In genomic region chr14:100081997-100082625, GRCh38 we compare ENCODE assay signal across 17 cellular contexts. TPM values are rescaled to one million over a fixed set of nuclear protein-coding genes. Genes with fewer than 3 reads are reported as not detected.
DNase-seq lines count a peak whose midpoint lies in the region; ATAC-seq and TF ChIP-seq lines count a peak whose summit lies in the region.
"Had no signal": no experiment of that assay in that cellular context is flagged by ENCODE, and none has a peak within 500 bp of the region (broad histone marks: within the 10 kb centered on the region; RNA-seq: fewer than 3 reads in every experiment).

No MANE protein-coding gene starts in this region.

- H3K4me1 ChIP-seq in esophagus muscularis mucosa: peaks cover 9 to 20% (median 17%) of the 10 kb centered on the region in 4 donors
- H3K4me1 ChIP-seq in gastrocnemius medialis: no peaks in the 10 kb centered on the region

- H3K4me3 ChIP-seq in esophagus muscularis mucosa: no peak overlapping the region
- no peak overlapping the region for H3K4me3 ChIP-seq in gastrocnemius medialis
- H3K4me3 ChIP-seq: dorsolateral prefrontal cortex, upper lobe of left lung had no signal

- H3K27ac ChIP-seq in esophagus muscularis mucosa (replicated peaks in 1 of 4) (no peak overlapping the region), gastrocnemius medialis (no peak overlapping the region)
- H3K27ac ChIP-seq: dorsolateral prefrontal cortex, upper lobe of left lung had no signal

- intact Hi-C loops in dendritic cell treated with granulocyte-macrophage colony-stimulating factor and Interleukin-4, amounts not matched to agents 40 ng/mL and 50 ng/mL, for 4 days (cut with micrococcal nuclease): no loop called here
- intact Hi-C loops in MCF 10A (cut with micrococcal nuclease): no loop called here
- intact Hi-C loops in esophagus muscularis mucosa (cut with DNase I): no loop called here
- intact Hi-C loops in gastrocnemius medialis (cut with DNase I; ENCODE audit: low total_unique reads): no loop called here

- peaks cover 63% of the 10 kb centered on the region for H3K4me1 Mint-ChIP-seq in dendritic cell treated with granulocyte-macrophage colony-stimulating factor and Interleukin-4, amounts not matched to agents 40 ng/mL and 50 ng/mL, for 4 days (ENCODE audit: low read depth)
- H3K4me1 Mint-ChIP-seq in stimulated activated naive CD8-positive, alpha-beta T cell treated with anti-CD3 and anti-CD28 coated beads, Interleukin-15, Interleukin-2, amounts not matched to agents 100 ng/mL and 50 ng/mL, for 24 hours (ENCODE audit: low read depth): peaks cover 99% of the 10 kb centered on the region
- H3K4me1 Mint-ChIP-seq in MCF 10A (ENCODE audit: insufficient read depth, unreplicated experiment): peaks cover 14% of the 10 kb centered on the region

- POLR2A ChIA-PET in MCF 10A (lab: Yijun Ruan, JAX): interaction anchor here (0.9 to 1.3 kb wide), 6 partner anchors 10 to 52 kb away, joined by 3 to 5 read pairs (median 4); no protein-coding TSS in a partner anchor

- 93% methylated on average over 12 of the region's 12 CpGs for WGBS in esophagus muscularis mucosa

- peak overlapping the region; percentile 67 for H3K27ac Mint-ChIP-seq in dendritic cell treated with granulocyte-macrophage colony-stimulating factor and Interleukin-4, amounts not matched to agents 40 ng/mL and 50 ng/mL, for 4 days
- peak overlapping the region; percentile 96 for H3K27ac Mint-ChIP-seq in stimulated activated naive CD8-positive, alpha-beta T cell treated with anti-CD3 and anti-CD28 coated beads, Interleukin-15, Interleukin-2, amounts not matched to agents 100 ng/mL and 50 ng/mL, for 24 hours
- no peak overlapping the region for H3K27ac Mint-ChIP-seq in MCF 10A (ENCODE audit: low read depth, unreplicated experiment)

- peaks cover 0 to 11% (median 3%) of the 10 kb centered on the region in 4 donors for H3K36me3 ChIP-seq in esophagus muscularis mucosa
- no peaks in the 10 kb centered on the region for H3K36me3 ChIP-seq in gastrocnemius medialis

- no peak for TF ChIP-seq CTCF in MCF 10A (IDR thresholded peaks at IDR 0.05; ENCODE audit: unreplicated experiment)
- no peak for TF ChIP-seq CTCF in esophagus muscularis mucosa (IDR thresholded peaks at IDR 0.05)
- TF ChIP-seq CTCF in gastrocnemius medialis (IDR thresholded peaks at IDR 0.05 in 4 of 5, conservative IDR thresholded peaks at IDR 0.05 in 1 of 5): no peak

- DNase-seq in activated CD8-positive, alpha-beta memory T cell treated with anti-CD3 and anti-CD28 coated beads, Interleukin-2, amount 50 U/mL, for 48 hours: peak; percentile 54
- DNase-seq in activated CD8-positive, alpha-beta memory T cell treated with anti-CD3 and anti-CD28 coated beads, Interleukin-2, amount 50 U/mL, for 4 hours: no peak
- peak; percentile 44 for DNase-seq in activated CD4-positive, alpha-beta T cell treated with anti-CD3 and anti-CD28 coated beads, Interleukin-2, amount 50 U/mL, for 4 hours
- DNase-seq in MCF 10A (ENCODE audit: unreplicated experiment): no peak
- DNase-seq in esophagus muscularis mucosa (ENCODE audit: extremely low spot score): no peak
- no peak for DNase-seq in gastrocnemius medialis
- DNase-seq: dorsolateral prefrontal cortex; midbrain; NCI-H2081; NCI-H524 treated with DMSO at 0.1 percent for 48 hours; stimulated activated CD4-positive, alpha-beta T cell treated with anti-CD3 and anti-CD28 coated beads, Interleukin-4, amount 100 ng/mL, for 1 hour; stimulated activated CD8-positive, alpha-beta memory T cell treated with anti-CD3 and anti-CD28 coated beads, Interleukin-4, amount 100 ng/mL, for 48 hours; upper lobe of left lung had no signal

- BruUV-seq in MCF 10A (replicated peaks; lab: Mats Ljungman, UMichigan): no TSS peak

- in situ Hi-C loops in gastrocnemius medialis (cut with MboI; ENCODE audit: low sequenced_read_pairs in 4 of 4): no loop called here

- no peaks in the 10 kb centered on the region for H3K9me3 Mint-ChIP-seq in dendritic cell treated with granulocyte-macrophage colony-stimulating factor and Interleukin-4, amounts not matched to agents 40 ng/mL and 50 ng/mL, for 4 days
- no peaks in the 10 kb centered on the region for H3K9me3 Mint-ChIP-seq in stimulated activated naive CD8-positive, alpha-beta T cell treated with anti-CD3 and anti-CD28 coated beads, Interleukin-15, Interleukin-2, amounts not matched to agents 100 ng/mL and 50 ng/mL, for 24 hours
- H3K9me3 Mint-ChIP-seq in MCF 10A (ENCODE audit: unreplicated experiment): no peaks in the 10 kb centered on the region

- H3K36me3 Mint-ChIP-seq in dendritic cell treated with granulocyte-macrophage colony-stimulating factor and Interleukin-4, amounts not matched to agents 40 ng/mL and 50 ng/mL, for 4 days (ENCODE audit: low read depth): peaks cover 85% of the 10 kb centered on the region
- peaks cover 59% of the 10 kb centered on the region for H3K36me3 Mint-ChIP-seq in stimulated activated naive CD8-positive, alpha-beta T cell treated with anti-CD3 and anti-CD28 coated beads, Interleukin-15, Interleukin-2, amounts not matched to agents 100 ng/mL and 50 ng/mL, for 24 hours (ENCODE audit: low read depth)
- no peaks in the 10 kb centered on the region for H3K36me3 Mint-ChIP-seq in MCF 10A (ENCODE audit: insufficient read depth, unreplicated experiment)

- H3K27me3 Mint-ChIP-seq in dendritic cell treated with granulocyte-macrophage colony-stimulating factor and Interleukin-4, amounts not matched to agents 40 ng/mL and 50 ng/mL, for 4 days: no peaks in the 10 kb centered on the region
- no peaks in the 10 kb centered on the region for H3K27me3 Mint-ChIP-seq in stimulated activated naive CD8-positive, alpha-beta T cell treated with anti-CD3 and anti-CD28 coated beads, Interleukin-15, Interleukin-2, amounts not matched to agents 100 ng/mL and 50 ng/mL, for 24 hours
- no peaks in the 10 kb centered on the region for H3K27me3 Mint-ChIP-seq in MCF 10A (ENCODE audit: insufficient read depth, unreplicated experiment)

- H3K9me3 ChIP-seq in esophagus muscularis mucosa (no peaks in the 10 kb centered on the region), gastrocnemius medialis (no peaks in the 10 kb centered on the region)
- H3K9me3 ChIP-seq: upper lobe of left lung had no signal

- ATAC-seq in gastrocnemius medialis: no peak
- ATAC-seq: Panc1, sciatic nerve had no signal

- no peak for TF ChIP-seq EP300 in esophagus muscularis mucosa (IDR thresholded peaks at IDR 0.05)

- CTCF ChIA-PET in MCF 10A (lab: Yijun Ruan, JAX): interaction anchor here (0.5 to 3.8 kb wide), 13 partner anchors 8 to 454 kb away, joined by 3 to 22 read pairs (median 3); no protein-coding TSS in a partner anchor

- H3K4me3 Mint-ChIP-seq in dendritic cell treated with granulocyte-macrophage colony-stimulating factor and Interleukin-4, amounts not matched to agents 40 ng/mL and 50 ng/mL, for 4 days: no peak overlapping the region
- peak overlapping the region; percentile 70 for H3K4me3 Mint-ChIP-seq in stimulated activated naive CD8-positive, alpha-beta T cell treated with anti-CD3 and anti-CD28 coated beads, Interleukin-15, Interleukin-2, amounts not matched to agents 100 ng/mL and 50 ng/mL, for 24 hours
- H3K4me3 Mint-ChIP-seq in MCF 10A (ENCODE audit: unreplicated experiment): no peak overlapping the region

- H3K27me3 ChIP-seq in esophagus muscularis mucosa: no peaks in the 10 kb centered on the region
- no peaks in the 10 kb centered on the region for H3K27me3 ChIP-seq in gastrocnemius medialis
- H3K27me3 ChIP-seq: dorsolateral prefrontal cortex, upper lobe of left lung had no signal

- TF ChIP-seq POLR2A in esophagus muscularis mucosa (IDR thresholded peaks at IDR 0.05; ENCODE audit: low read depth) (no peak), gastrocnemius medialis (IDR thresholded peaks at IDR 0.05) (no peak)

RNA-seq across cellular contexts. Expression of gene EVL, which starts 16.9 kb away (rescaled TPM):
- 52.5 and 55.4 TPM in 2 replicates for total RNA-seq in MCF 10A (2022)
- 10 to 100 TPM; 27.0 to 43.9 (median 37.3) TPM for total RNA-seq in esophagus muscularis mucosa
- 10 to 100 TPM in 1 of 4 donors, 1 to 10 TPM in 3; 5.8 to 14.3 (median 9.5) TPM for total RNA-seq in gastrocnemius medialis

Comparison
In these comparisons a context has a peak if more than half of its experiments do, and no peak if none do; other contexts are left out.
1. DNase-seq: peak in activated CD8-positive, alpha-beta memory T cell treated with anti-CD3 and anti-CD28 coated beads, Interleukin-2, amount 50 U/mL, for 48 hours (single experiment) and activated CD4-positive, alpha-beta T cell treated with anti-CD3 and anti-CD28 coated beads, Interleukin-2, amount 50 U/mL, for 4 hours (2 of 2); none in activated CD8-positive, alpha-beta memory T cell treated with anti-CD3 and anti-CD28 coated beads, Interleukin-2, amount 50 U/mL, for 4 hours (single experiment), MCF 10A (single experiment), esophagus muscularis mucosa (single experiment) and gastrocnemius medialis (0 of 2).